ENCODE assay signal across 2 cellular contexts in the genomic region with DNA sequence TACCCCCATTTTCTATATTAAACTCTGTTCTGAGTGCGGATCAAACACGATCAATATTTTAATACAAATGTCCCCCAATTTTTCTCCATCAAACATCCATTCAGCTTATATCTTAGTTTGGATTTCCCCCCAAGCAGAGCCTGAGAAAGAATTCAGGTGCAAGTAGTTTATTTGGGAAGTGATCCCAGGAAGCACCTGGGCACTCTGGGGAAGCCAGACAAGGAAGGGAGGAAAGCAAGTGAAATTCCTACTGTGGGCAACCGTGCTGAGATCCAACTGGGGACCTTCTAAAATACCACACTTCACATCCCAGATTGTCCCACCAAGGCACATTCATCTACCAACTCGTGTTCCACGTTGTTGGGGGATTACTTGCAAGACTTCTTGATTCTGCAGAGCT.
TF ChIP-seq lines count a peak whose summit lies in the region.

No MANE protein-coding gene starts in this region.

TF ChIP-seq in GM23338, 12 proteins besides CTCF, POLR2A, EP300 and RAD21:
- no peak for TF ChIP-seq ZNF331 (CRISPR knock-in tag; IDR thresholded peaks at IDR 0.05; ENCODE audit: low read depth)
- no peak for TF ChIP-seq JUNB (IDR thresholded peaks at IDR 0.05; ENCODE audit: unreplicated experiment)
- no peak for TF ChIP-seq STAT1 (IDR thresholded peaks at IDR 0.05; ENCODE audit: unreplicated experiment)
- no peak for TF ChIP-seq EZH2phosphoT487 (IDR thresholded peaks at IDR 0.05; ENCODE audit: unreplicated experiment)
- TF ChIP-seq ETS1 (IDR thresholded peaks at IDR 0.05), result no peak
- no peak for TF ChIP-seq CREB1 (CRISPR knock-in tag; IDR thresholded peaks at IDR 0.05; ENCODE audit: low read depth)
- no peak for TF ChIP-seq REST (IDR thresholded peaks at IDR 0.05; ENCODE audit: unreplicated experiment)
- no peak for TF ChIP-seq EZH2 (IDR thresholded peaks at IDR 0.05; ENCODE audit: low read depth, unreplicated experiment)
- TF ChIP-seq ZNF114 (CRISPR knock-in tag; IDR thresholded peaks at IDR 0.05), result no peak
- no peak for TF ChIP-seq POLR2AphosphoS5 (IDR thresholded peaks at IDR 0.05; ENCODE audit: low read depth)
TF ChIP-seq in GM23338: peak in this region for 0.

TF ChIP-seq in H1, 55 proteins besides CTCF, POLR2A, EP300 and RAD21:
- TF ChIP-seq SUZ12 (IDR thresholded peaks at IDR 0.05; ENCODE audit: low read length) (no peak), POU5F1 (IDR thresholded peaks at IDR 0.05; ENCODE audit: low read depth, low read length) (no peak), SRF (IDR thresholded peaks at IDR 0.05; ENCODE audit: low read depth, low read length) (no peak), SP4 (IDR thresholded peaks at IDR 0.05; ENCODE audit: low read length) (no peak), FOSL1 (IDR thresholded peaks at IDR 0.05; ENCODE audit: insufficient read depth, low read depth, low read length) (no peak), CREB1 (IDR thresholded peaks at IDR 0.05) (no peak), CBX8 (IDR thresholded peaks at IDR 0.05; ENCODE audit: borderline replicate concordance, low read depth, low read length) (no peak), SP1 (IDR thresholded peaks at IDR 0.05; ENCODE audit: low read depth, low read length) (no peak)
